Comparison of ENCODE assay signal across 1 cellular context in the genomic region with DNA sequence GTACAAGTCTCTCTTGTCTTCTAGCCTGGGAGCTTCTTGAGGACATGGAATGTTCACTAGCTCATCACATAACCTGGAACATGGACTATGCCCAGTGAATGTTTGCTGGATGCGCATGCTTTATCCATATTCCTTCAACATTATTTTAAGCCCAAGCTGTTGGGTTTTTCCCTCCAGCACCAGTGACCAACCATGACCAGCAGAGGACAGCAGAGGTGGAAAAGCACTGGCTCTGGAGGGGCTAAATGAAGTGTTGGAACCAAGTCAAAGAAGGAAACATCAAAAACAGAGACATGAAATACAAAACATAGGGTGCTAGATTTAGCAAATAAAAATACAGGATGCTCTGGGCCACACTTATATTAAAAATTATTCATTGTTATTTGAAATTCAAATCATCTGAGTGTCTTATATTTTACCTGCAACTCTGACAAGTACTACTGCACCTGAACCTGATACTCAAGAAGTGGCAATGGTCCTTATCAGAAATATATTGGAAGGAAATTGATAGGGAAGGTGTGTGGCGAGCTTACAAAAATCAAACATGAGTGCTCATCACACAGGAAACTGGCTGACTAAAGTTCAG.
TF ChIP-seq lines count a peak whose summit lies in the region.

No MANE protein-coding gene starts in this region.

TF ChIP-seq in HepG2, 621 proteins besides CTCF, POLR2A, EP300 and RAD21 (continued from another document):
- no peak for TF ChIP-seq ZNF101 (CRISPR knock-in tag; IDR thresholded peaks at IDR 0.05; ENCODE audit: borderline replicate concordance, low read depth)
- TF ChIP-seq, protein P1, sequence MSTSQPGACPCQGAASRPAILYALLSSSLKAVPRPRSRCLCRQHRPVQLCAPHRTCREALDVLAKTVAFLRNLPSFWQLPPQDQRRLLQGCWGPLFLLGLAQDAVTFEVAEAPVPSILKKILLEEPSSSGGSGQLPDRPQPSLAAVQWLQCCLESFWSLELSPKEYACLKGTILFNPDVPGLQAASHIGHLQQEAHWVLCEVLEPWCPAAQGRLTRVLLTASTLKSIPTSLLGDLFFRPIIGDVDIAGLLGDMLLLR (CRISPR knock-in tag; IDR thresholded peaks at IDR 0.05): no peak
- no peak for TF ChIP-seq SNAPC2 (CRISPR knock-in tag; IDR thresholded peaks at IDR 0.05)
- TF ChIP-seq FLYWCH1 (CRISPR knock-in tag; IDR thresholded peaks at IDR 0.05): no peak
- TF ChIP-seq, protein P2, sequence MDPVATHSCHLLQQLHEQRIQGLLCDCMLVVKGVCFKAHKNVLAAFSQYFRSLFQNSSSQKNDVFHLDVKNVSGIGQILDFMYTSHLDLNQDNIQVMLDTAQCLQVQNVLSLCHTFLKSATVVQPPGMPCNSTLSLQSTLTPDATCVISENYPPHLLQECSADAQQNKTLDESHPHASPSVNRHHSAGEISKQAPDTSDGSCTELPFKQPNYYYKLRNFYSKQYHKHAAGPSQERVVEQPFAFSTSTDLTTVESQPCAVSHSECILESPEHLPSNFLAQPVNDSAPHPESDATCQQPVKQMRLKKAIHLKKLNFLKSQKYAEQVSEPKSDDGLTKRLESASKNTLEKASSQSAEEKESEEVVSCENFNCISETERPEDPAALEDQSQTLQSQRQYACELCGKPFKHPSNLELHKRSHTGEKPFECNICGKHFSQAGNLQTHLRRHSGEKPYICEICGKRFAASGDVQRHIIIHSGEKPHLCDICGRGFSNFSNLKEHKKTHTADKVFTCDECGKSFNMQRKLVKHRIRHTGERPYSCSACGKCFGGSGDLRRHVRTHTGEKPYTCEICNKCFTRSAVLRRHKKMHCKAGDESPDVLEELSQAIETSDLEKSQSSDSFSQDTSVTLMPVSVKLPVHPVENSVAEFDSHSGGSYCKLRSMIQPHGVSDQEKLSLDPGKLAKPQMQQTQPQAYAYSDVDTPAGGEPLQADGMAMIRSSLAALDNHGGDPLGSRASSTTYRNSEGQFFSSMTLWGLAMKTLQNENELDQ (CRISPR knock-in tag; IDR thresholded peaks at IDR 0.05; ENCODE audit: borderline replicate concordance): no peak
- peak; percentile 52 for TF ChIP-seq STAG1 (CRISPR knock-in tag; IDR thresholded peaks at IDR 0.05)
- TF ChIP-seq, protein P3, sequence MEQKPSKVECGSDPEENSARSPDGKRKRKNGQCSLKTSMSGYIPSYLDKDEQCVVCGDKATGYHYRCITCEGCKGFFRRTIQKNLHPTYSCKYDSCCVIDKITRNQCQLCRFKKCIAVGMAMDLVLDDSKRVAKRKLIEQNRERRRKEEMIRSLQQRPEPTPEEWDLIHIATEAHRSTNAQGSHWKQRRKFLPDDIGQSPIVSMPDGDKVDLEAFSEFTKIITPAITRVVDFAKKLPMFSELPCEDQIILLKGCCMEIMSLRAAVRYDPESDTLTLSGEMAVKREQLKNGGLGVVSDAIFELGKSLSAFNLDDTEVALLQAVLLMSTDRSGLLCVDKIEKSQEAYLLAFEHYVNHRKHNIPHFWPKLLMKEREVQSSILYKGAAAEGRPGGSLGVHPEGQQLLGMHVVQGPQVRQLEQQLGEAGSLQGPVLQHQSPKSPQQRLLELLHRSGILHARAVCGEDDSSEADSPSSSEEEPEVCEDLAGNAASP (CRISPR knock-in tag; IDR thresholded peaks at IDR 0.05; ENCODE audit: borderline replicate concordance): no peak
- no peak for TF ChIP-seq MAZ (IDR thresholded peaks at IDR 0.05; ENCODE audit: borderline replicate concordance, low read depth, low read length)
- no peak for TF ChIP-seq MAZ (CRISPR knock-in tag; IDR thresholded peaks at IDR 0.05; ENCODE audit: low read depth)
- TF ChIP-seq SMC3 (IDR thresholded peaks at IDR 0.05; ENCODE audit: low read length): peak; percentile 69
